Comparison of ENCODE assay signal across 24 cellular contexts in the genomic region with DNA sequence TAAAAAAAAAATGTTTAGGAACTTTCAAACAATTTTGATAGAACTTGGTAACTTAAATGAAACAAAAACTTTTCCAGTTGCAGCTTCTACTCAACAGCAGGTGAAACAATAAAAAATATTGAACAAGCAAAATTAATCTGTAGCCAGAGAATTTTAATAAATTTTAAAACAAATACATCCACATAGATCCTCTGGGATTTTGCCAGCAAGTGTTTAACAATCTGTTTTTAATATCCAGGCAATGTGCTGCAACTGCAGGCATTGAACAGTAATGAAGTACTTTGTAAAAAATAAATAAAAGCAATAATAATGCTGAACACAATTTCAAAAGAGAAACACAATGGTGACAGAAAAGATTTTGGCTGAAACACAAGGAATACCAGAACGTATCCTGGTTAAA.
"Had no signal": no experiment of that assay in that cellular context is flagged by ENCODE, and none has a peak within 500 bp of the region (broad histone marks: within the 10 kb centered on the region; RNA-seq: fewer than 3 reads in every experiment).

No MANE protein-coding gene starts in this region.

- DNase-seq: dorsolateral prefrontal cortex; effector CD4-positive, alpha-beta T cell; endodermal cell; gastrocnemius medialis; head of caudate nucleus; mesendoderm; midbrain; naive thymus-derived CD4-positive, alpha-beta T cell; nucleus accumbens; stimulated activated CD4-positive, alpha-beta T cell treated with anti-CD3 and anti-CD28 coated beads, Interleukin-12 subunit alpha, Interleukin-12 subunit beta, amount 100 ng/mL, for 4 hours; stimulated activated CD4-positive, alpha-beta T cell treated with anti-CD3 and anti-CD28 coated beads, Interleukin-1b, Interleukin-23, amount 100 ng/mL, for 48 hours; stimulated activated CD4-positive, alpha-beta T cell treated with anti-CD3 and anti-CD28 coated beads, Interleukin-4, amount 100 ng/mL, for 1 hour; stimulated activated CD8-positive, alpha-beta memory T cell treated with anti-CD3 and anti-CD28 coated beads, Interleukin-4, amount 100 ng/mL, for 48 hours; stimulated activated naive CD4-positive, alpha-beta T cell; stimulated activated naive CD8-positive, alpha-beta T cell treated with anti-CD3 and anti-CD28 coated beads, Interleukin-15, amount 100 ng/mL, for 72 hours; transverse colon; upper lobe of right lung had no signal

- H3K4me1 ChIP-seq: gastrocnemius medialis, neural progenitor cell, prostate gland, right atrium auricular region, suprapubic skin, transverse colon, upper lobe of right lung, vagina had no signal

- H3K27me3 ChIP-seq: dorsolateral prefrontal cortex, esophagus muscularis mucosa, gastrocnemius medialis, neural progenitor cell, right atrium auricular region, suprapubic skin, transverse colon, upper lobe of right lung, vagina had no signal

- ATAC-seq: gastrocnemius medialis; naive thymus-derived CD4-positive, alpha-beta T cell; stimulated activated naive CD8-positive, alpha-beta T cell treated with anti-CD3 and anti-CD28 coated beads, Interleukin-15, amount 100 ng/mL, for 72 hours; upper lobe of right lung had no signal

- H2AFZ ChIP-seq: neural progenitor cell had no signal

- H3K9me3 ChIP-seq: esophagus muscularis mucosa, gastrocnemius medialis, prostate gland, right atrium auricular region, suprapubic skin, transverse colon, upper lobe of right lung, vagina had no signal

- H3K9ac ChIP-seq: neural progenitor cell had no signal

- H3K4me2 ChIP-seq: neural progenitor cell, smooth muscle cell had no signal

- H3K4me3 ChIP-seq: dorsolateral prefrontal cortex, esophagus muscularis mucosa, gastrocnemius medialis, neural progenitor cell, prostate gland, right atrium auricular region, smooth muscle cell, suprapubic skin, transverse colon, upper lobe of right lung, vagina had no signal

- H3K27ac ChIP-seq: dorsolateral prefrontal cortex, esophagus muscularis mucosa, gastrocnemius medialis, neural progenitor cell, prostate gland, right atrium auricular region, suprapubic skin, transverse colon, upper lobe of right lung had no signal

- H3K36me3 ChIP-seq: esophagus muscularis mucosa, gastrocnemius medialis, neural progenitor cell, prostate gland, right atrium auricular region, suprapubic skin, transverse colon, upper lobe of right lung, vagina had no signal
